ENCODE assay signal across 2 cellular contexts in the genomic region with DNA sequence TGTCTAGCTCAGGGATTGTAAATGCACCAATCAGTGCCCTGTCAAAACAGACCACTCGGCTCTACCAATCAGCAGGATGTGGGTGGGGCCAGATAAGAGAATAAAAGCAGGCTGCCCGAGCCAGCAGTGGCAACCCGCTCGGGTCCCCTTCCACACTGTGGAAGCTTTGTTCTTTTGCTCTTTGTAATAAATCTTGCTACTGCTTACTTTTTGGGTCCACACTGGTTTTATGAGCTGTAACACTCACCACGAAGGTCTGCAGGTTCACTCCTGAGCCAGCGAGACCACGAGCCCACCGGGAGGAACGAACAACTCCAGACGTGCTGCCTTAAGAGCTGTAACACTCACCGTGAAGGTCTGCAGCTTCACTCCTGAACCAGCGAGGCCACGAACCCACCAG. TPM values are rescaled to one million over a fixed set of nuclear protein-coding genes. Genes with fewer than 3 reads are reported as not detected.
"Had no signal": no experiment of that assay in that cellular context is flagged by ENCODE, and none has a peak within 500 bp of the region (broad histone marks: within the 10 kb centered on the region; RNA-seq: fewer than 3 reads in every experiment).

No MANE protein-coding gene starts in this region.

RNA-seq across cellular contexts. Expression of gene FBXO2, which starts 44.9 kb away (rescaled TPM):
- total RNA-seq: SJCRH30, SJSA1 had no signal

RNA-seq across cellular contexts. Expression of gene FBXO44, which starts 45.3 kb away (rescaled TPM):
- total RNA-seq: SJCRH30 had no signal

RNA-seq across cellular contexts. Expression of gene FBXO6, which starts 54.6 kb away (rescaled TPM):
- total RNA-seq: SJCRH30 had no signal
